8 cellular contexts compared by ENCODE assay signal in genomic region chr3:69542265-69543079, GRCh38.
DNase-seq lines count a peak whose midpoint lies in the region; ATAC-seq, FAIRE-seq and TF ChIP-seq lines count a peak whose summit lies in the region.

No MANE protein-coding gene starts in this region.

- no peak for TF ChIP-seq EP300 in GM12878 (IDR thresholded peaks at IDR 0.05; ENCODE audit: borderline replicate concordance in 1 of 2, control insufficient read depth in 1 of 2, low read depth in 2 of 2, low read length in 2 of 2)

- H3K27me3 ChIP-seq in GM12878 (replicated peaks in 1 of 2; ENCODE audit: control insufficient read depth in 2 of 2, insufficient read depth in 2 of 2, low read length in 1 of 2) (peaks cover 0 to 5% of the 10 kb centered on the region in 2 experiments; a peak in 3 of 4 replicates), iPS-18a (ENCODE audit: control insufficient read depth, insufficient read depth, low read length) (peaks cover 34% of the 10 kb centered on the region)

- no peak for FAIRE-seq in GM12878 (lab: Jason Lieb, UNC)

- RAD21 ChIA-PET in GM12878 (lab: Charles Lee; ENCODE audit: unreplicated experiment): no interaction called here

- SMC1A ChIA-PET in GM12878 (lab: Charles Lee; ENCODE audit: uncharacterized antibody, unreplicated experiment): no interaction called here

- POLR2A ChIA-PET in GM12878 (lab: Charles Lee): no interaction called here

- WGBS in GM12878 (ENCODE audit: insufficient coverage, insufficient replicate concordance, low lambda C conversion rate, missing lambda C conversion rate): 23% methylated on average over 37 of the region's 66 CpGs

- ATAC-seq in GM12878: no peak
- no peak for ATAC-seq in activated naive CD4-positive, alpha-beta T cell treated with anti-CD3 and anti-CD28 coated beads, Interleukin-2, amount 50 U/mL, for 72 hours

- H3K4me3 ChIP-seq in GM12878: no peak overlapping the region
- H3K4me3 ChIP-seq in iPS-18a (ENCODE audit: low read length): peak overlapping the region; percentile 61
- peak overlapping the region; percentile 40 for H3K4me3 ChIP-seq in skeletal muscle cell (ENCODE audit: low read depth, low read length)

- H3K4me1 ChIP-seq in GM12878 (ENCODE audit: control insufficient read depth, insufficient read depth, low read length) (no peaks in the 10 kb centered on the region), iPS-18a (ENCODE audit: control insufficient read depth, low read depth, low read length) (peaks cover 15% of the 10 kb centered on the region)

- in situ Hi-C loops in GM12878 (cut with MboI): no loop called here

- BruUV-seq in GM12878 (replicated peaks; lab: Mats Ljungman, UMichigan): no TSS peak

- TF ChIP-seq RAD21 in GM12878 (IDR thresholded peaks at IDR 0.05; ENCODE audit: insufficient read depth, low read depth, low read length): no peak

- H3K9me3 Mint-ChIP-seq in activated naive CD4-positive, alpha-beta T cell treated with anti-CD3 and anti-CD28 coated beads, Interleukin-2, amount 50 U/mL, for 72 hours: no peaks in the 10 kb centered on the region

- no peak overlapping the region for H2AFZ ChIP-seq in GM12878 (ENCODE audit: control insufficient read depth, low read depth, low read length)

- DNase-seq in HT1080 (ENCODE audit: low read depth): peak; percentile 55
- no peak for DNase-seq in GM12878 (ENCODE audit: low read depth, low spot score)
- DNase-seq in skeletal muscle cell (ENCODE audit: low read depth): no peak
- no peak for DNase-seq in NCI-H187 (lab: John Stamatoyannopoulos, UW)
- DNase-seq in activated naive CD4-positive, alpha-beta T cell treated with anti-CD3 and anti-CD28 coated beads, Interleukin-2, amount 50 U/mL, for 72 hours (ENCODE audit: low spot score in 2 of 2): no peak
- DNase-seq in dedifferentiated amniotic fluid mesenchymal stem cell (ENCODE audit: extremely low spot score): no peak
- no peak for DNase-seq in NCI-H82 (lab: John Stamatoyannopoulos, UW)

- no peaks in the 10 kb centered on the region for H3K9me3 ChIP-seq in GM12878 (replicated peaks; ENCODE audit: control insufficient read depth, insufficient read depth, low read length)
- H3K9me3 ChIP-seq in iPS-18a (ENCODE audit: control insufficient read depth, low read depth, low read length): no peaks in the 10 kb centered on the region

- H3K27ac ChIP-seq in GM12878 (ENCODE audit: control insufficient read depth, insufficient read depth) (no peak overlapping the region), iPS-18a (ENCODE audit: low read length) (no peak overlapping the region)

- H3K9ac ChIP-seq in GM12878 (ENCODE audit: control insufficient read depth, insufficient read depth, low read length): no peak overlapping the region
- peak overlapping the region; percentile 11 for H3K9ac ChIP-seq in iPS-18a (ENCODE audit: low read length)

- no peaks in the 10 kb centered on the region for H3K36me3 ChIP-seq in GM12878 (ENCODE audit: control insufficient read depth in 2 of 2, insufficient read depth in 2 of 2, low read length in 1 of 2)
- H3K36me3 ChIP-seq in iPS-18a (ENCODE audit: control insufficient read depth, low read depth, low read length): no peaks in the 10 kb centered on the region

- no peaks in the 10 kb centered on the region for H3K79me2 ChIP-seq in GM12878 (ENCODE audit: control insufficient read depth, insufficient read depth, low read length)

- H4K20me1 ChIP-seq in GM12878 (ENCODE audit: control insufficient read depth, insufficient read depth): no peaks in the 10 kb centered on the region

- intact Hi-C loops in GM12878 (cut with micrococcal nuclease; ENCODE audit: unreplicated experiment): no loop called here

- TF ChIP-seq CTCF in GM12878 (IDR thresholded peaks at IDR 0.05 in 2 of 3, conservative IDR thresholded peaks at IDR 0.05 in 1 of 3; ENCODE audit: control insufficient read depth in 2 of 3, extremely low read depth in 1 of 3, insufficient read depth in 1 of 3, low read depth in 3 of 3, low read length in 3 of 3): no peak

- no peak for TF ChIP-seq POLR2A in GM12878 (IDR thresholded peaks at IDR 0.05; ENCODE audit: low read depth, low read length)

- CTCF ChIA-PET in GM12878 (lab: Yijun Ruan, JAX): no interaction called here

- no peak overlapping the region for H3K27ac Mint-ChIP-seq in activated naive CD4-positive, alpha-beta T cell treated with anti-CD3 and anti-CD28 coated beads, Interleukin-2, amount 50 U/mL, for 72 hours

- H3K36me3 Mint-ChIP-seq in activated naive CD4-positive, alpha-beta T cell treated with anti-CD3 and anti-CD28 coated beads, Interleukin-2, amount 50 U/mL, for 72 hours: no peaks in the 10 kb centered on the region

- H3K4me2 ChIP-seq in GM12878 (ENCODE audit: control insufficient read depth, insufficient read depth): no peak overlapping the region

TF ChIP-seq in GM12878, 131 proteins besides CTCF, POLR2A, EP300 and RAD21:
- no peak for TF ChIP-seq RELA (IDR thresholded peaks at IDR 0.05; ENCODE audit: borderline replicate concordance, partially characterized antibody)
- TF ChIP-seq HDAC6 (IDR thresholded peaks at IDR 0.05; ENCODE audit: unreplicated experiment): peak; percentile 93
- TF ChIP-seq IKZF1 (conservative IDR thresholded peaks at IDR 0.05): no peak
- no peak for TF ChIP-seq CREB1 (IDR thresholded peaks at IDR 0.05; ENCODE audit: low read depth)
- no peak for TF ChIP-seq SMARCA5 (IDR thresholded peaks at IDR 0.05)
- no peak for TF ChIP-seq ELK1 (IDR thresholded peaks at IDR 0.05; ENCODE audit: low read depth, low read length)
- TF ChIP-seq SRF (IDR thresholded peaks at IDR 0.05; ENCODE audit: low read depth in 2 of 2, low read length in 2 of 2): no peak
- peak; percentile 41 for TF ChIP-seq SUZ12 (IDR thresholded peaks at IDR 0.05; ENCODE audit: unreplicated experiment)
- no peak for TF ChIP-seq REST (IDR thresholded peaks at IDR 0.05; ENCODE audit: low read depth, low read length)
- no peak for TF ChIP-seq NR2C1 (IDR thresholded peaks at IDR 0.05)
- no peak for TF ChIP-seq MTA2 (IDR thresholded peaks at IDR 0.05; ENCODE audit: low read depth)
- TF ChIP-seq SP1 (IDR thresholded peaks at IDR 0.05; ENCODE audit: low read depth, low read length): no peak
